ENCODE assay signal across 23 cellular contexts in the genomic region with DNA sequence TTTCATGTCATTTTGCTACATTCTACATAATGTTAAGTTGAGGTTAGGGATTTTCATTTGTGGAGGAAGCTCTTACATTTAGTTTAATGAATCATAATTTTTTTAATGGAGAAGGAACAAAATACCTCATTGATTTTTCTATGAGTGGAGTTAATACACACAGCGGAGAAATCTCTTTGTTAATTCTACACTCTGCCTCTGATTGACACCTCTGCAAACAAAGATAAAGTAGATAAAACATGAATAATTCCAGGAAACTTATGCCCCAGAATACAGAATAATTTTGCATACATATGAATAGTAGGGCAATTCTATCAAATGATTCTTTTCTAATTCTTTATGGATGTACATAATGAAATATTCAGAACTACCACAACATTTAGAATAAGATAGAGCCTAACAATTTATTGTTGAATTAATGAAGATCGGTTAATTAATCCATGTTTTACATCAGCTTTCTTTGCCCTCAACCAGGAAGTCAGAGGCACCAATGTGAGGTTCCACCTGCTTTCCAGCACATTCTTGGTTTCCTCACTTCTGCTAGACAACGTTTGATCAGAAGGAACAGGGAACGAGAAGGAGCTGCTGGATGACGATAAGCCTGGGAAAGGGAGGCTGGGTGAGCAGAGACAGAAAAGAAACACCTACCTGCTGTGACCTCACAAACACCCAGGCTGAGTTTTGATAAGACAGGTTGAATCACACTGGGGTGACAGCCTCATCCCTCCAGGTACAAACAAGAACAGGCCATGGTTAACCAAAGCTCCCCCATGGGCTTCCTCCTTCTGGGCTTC. TPM values are rescaled to one million over a fixed set of nuclear protein-coding genes. Genes with fewer than 3 reads are reported as not detected.
A peak's percentile ranks its signal among the peaks of the same experiment; 100 is the strongest.
DNase-seq lines count a peak whose midpoint lies in the region; ATAC-seq, FAIRE-seq and TF ChIP-seq lines count a peak whose summit lies in the region.
"Had no signal": no experiment of that assay in that cellular context is flagged by ENCODE, and none has a peak within 500 bp of the region (broad histone marks: within the 10 kb centered on the region; RNA-seq: fewer than 3 reads in every experiment).

No MANE protein-coding gene starts in this region.

- TF ChIP-seq RAD21 in K562 (CRISPR knock-in tag; conservative IDR thresholded peaks at IDR 0.05 in 1 of 2, IDR thresholded peaks at IDR 0.05 in 1 of 2) = no peak

- H3K27me3 ChIP-seq in K562 (ENCODE audit: control insufficient read depth in 2 of 2, insufficient read depth in 2 of 2, low read length in 2 of 2) (peaks cover 5 to 6% of the 10 kb centered on the region in 2 experiments; a peak in 4 of 5 replicates), pancreas (no peaks in the 10 kb centered on the region), brain microvascular endothelial cell (replicated peaks) (no peaks in the 10 kb centered on the region)
- H3K27me3 ChIP-seq: BE2C; BLaER1 treated with 17β-estradiol and CSF1 and Interleukin-3, amounts not matched to agents 10 nM and 100 nM had no signal

- no TSS peak for BruUV-seq in K562 (replicated peaks; lab: Mats Ljungman, UMichigan)

- H3K4me3 ChIP-seq in K562 (no peak overlapping the region), pancreas (no peak overlapping the region), brain microvascular endothelial cell (ENCODE audit: low read depth, low read length) (no peak overlapping the region)
- H3K4me3 ChIP-seq: A549; BLaER1 treated with 17β-estradiol and CSF1 and Interleukin-3, amounts not matched to agents 10 nM and 100 nM; GM23338 had no signal

- in situ Hi-C loops in K562 (cut with MboI) = no loop called here
- in situ Hi-C loops in brain microvascular endothelial cell (cut with HindIII; ENCODE audit: low pct_ligation_motif_present, low sequenced_read_pairs) = no loop called here

- no peak for TF ChIP-seq POLR2A in GM12891 (IDR thresholded peaks at IDR 0.05; ENCODE audit: low read depth, low read length)
- TF ChIP-seq POLR2A in K562 (conservative IDR thresholded peaks at IDR 0.05) = no peak

- H3K36me3 ChIP-seq in K562 (ENCODE audit: control insufficient read depth, insufficient read depth, low read length) = no peaks in the 10 kb centered on the region
- no peaks in the 10 kb centered on the region for H3K36me3 ChIP-seq in pancreas
- H3K36me3 ChIP-seq in brain microvascular endothelial cell (replicated peaks) = no peaks in the 10 kb centered on the region
- H3K36me3 ChIP-seq: BE2C; BLaER1 treated with 17β-estradiol and CSF1 and Interleukin-3, amounts not matched to agents 10 nM and 100 nM had no signal

- no peaks in the 10 kb centered on the region for H3K79me2 ChIP-seq in K562 (ENCODE audit: control insufficient read depth, insufficient read depth, low read length)

- POLR2A ChIA-PET in K562 (lab: Yijun Ruan, JAX) = interaction anchor here (1.1 kb wide), 1 partner anchor 10 kb away, joined by 3 read pairs; no protein-coding TSS in a partner anchor

- no peak for DNase-seq in GM12891 (ENCODE audit: insufficient read length, low spot score)
- no peak for DNase-seq in K562 (ENCODE audit: extremely low read depth in 1 of 4, low spot score in 3 of 4)
- no peak for DNase-seq in pancreas
- no peak for DNase-seq in brain microvascular endothelial cell
- DNase-seq in posterior cingulate gyrus = no peak
- DNase-seq in activated T-cell treated with anti-CD3 and anti-CD28 coated beads for 4 hours = no peak
- DNase-seq: 8988T; ACHN; AML-193; BE2C; CD4-positive, alpha-beta T cell; CD8-positive, alpha-beta memory T cell; DMS53; DND-41; H9 had no signal

- WGBS in K562 (ENCODE audit: insufficient coverage, low coverage, missing lambda C conversion rate) = 8% methylated on average over 5 of the region's 5 CpGs
- 37 to 39% methylated on average over 5 of the region's 5 CpGs for WGBS in pancreas, 2 donors

- no peak overlapping the region for H3K4me2 ChIP-seq in K562 (ENCODE audit: insufficient read depth, low read length)
- H3K4me2 ChIP-seq: A549; BLaER1 treated with 17β-estradiol and CSF1 and Interleukin-3, amounts not matched to agents 10 nM and 100 nM; GM23338 had no signal

- TF ChIP-seq CTCF in K562 (IDR thresholded peaks at IDR 0.05 in 2 of 3, conservative IDR thresholded peaks at IDR 0.05 in 1 of 3; ENCODE audit: insufficient read depth in 2 of 3, low read depth in 1 of 3, low read length in 3 of 3) (no peak), pancreas (IDR thresholded peaks at IDR 0.05) (no peak), brain microvascular endothelial cell (IDR thresholded peaks at IDR 0.05; ENCODE audit: low read depth, low read length, missing control alignments) (no peak)

- no peak for TF ChIP-seq EP300 in K562 (IDR thresholded peaks at IDR 0.05; ENCODE audit: low read length)

- FAIRE-seq in GM12891 (lab: Jason Lieb, UNC) (peak; percentile 28), K562 (lab: Jason Lieb, UNC) (peak; percentile 29), pancreas (lab: Jason Lieb, UNC) (no peak)
- FAIRE-seq: A549, G401.6, GM18507 had no signal

- CTCF ChIA-PET in K562 (lab: Yijun Ruan, JAX; ENCODE audit: low intra/inter-chr PET ratio) = no interaction called here

- no peak overlapping the region for H2AFZ ChIP-seq in K562 (ENCODE audit: low read depth, low read length)
- H2AFZ ChIP-seq: GM23338 had no signal

- ATAC-seq in K562 = no peak
- ATAC-seq in pancreas = peak in 3 of 4 donors; percentile 63 to 86 (median 85)
- ATAC-seq: A549, GM23338, HCT116 had no signal

- intact Hi-C loops in K562 (cut with micrococcal nuclease) = no loop called here
- intact Hi-C loops in pancreas (cut with DNase I) = no loop called here
- intact Hi-C loops in posterior cingulate gyrus (cut with DNase I) = no loop called here

- H4K20me1 ChIP-seq in K562 (replicated peaks; ENCODE audit: control insufficient read depth, insufficient read depth, low read length) = no peaks in the 10 kb centered on the region
- H4K20me1 ChIP-seq: BLaER1 treated with 17β-estradiol and CSF1 and Interleukin-3, amounts not matched to agents 10 nM and 100 nM had no signal

- H3K9ac ChIP-seq in K562 (ENCODE audit: insufficient read depth in 1 of 2, low read depth in 2 of 2, low read length in 2 of 2) = no peak overlapping the region
- H3K9ac ChIP-seq: BLaER1 treated with 17β-estradiol and CSF1 and Interleukin-3, amounts not matched to agents 10 nM and 100 nM had no signal

- H3K9me3 ChIP-seq in K562 (replicated peaks; ENCODE audit: control insufficient read depth, insufficient read depth, low read depth, low read length) (no peaks in the 10 kb centered on the region), pancreas (no peaks in the 10 kb centered on the region)
- H3K9me3 ChIP-seq: A549; BE2C; BLaER1 treated with 17β-estradiol and CSF1 and Interleukin-3, amounts not matched to agents 10 nM and 100 nM had no signal

- H3K9me1 ChIP-seq in K562 (ENCODE audit: control insufficient read depth, insufficient read depth, low read length) = no peaks in the 10 kb centered on the region

- H3K4me1 ChIP-seq in K562 (replicated peaks in 1 of 2; ENCODE audit: control insufficient read depth in 2 of 2, insufficient read depth in 2 of 2, low read length in 2 of 2) (no peaks in the 10 kb centered on the region), pancreas (peaks cover 0 to 4% (median 4%) of the 10 kb centered on the region in 3 donors)
- H3K4me1 ChIP-seq: A549, BE2C had no signal

- H3K27ac ChIP-seq in K562 (ENCODE audit: extremely low read depth, low read depth, low read length) (no peak overlapping the region), pancreas (peak overlapping the region in 1 of 4 donors; percentile 23), brain microvascular endothelial cell (no peak overlapping the region)
- H3K27ac ChIP-seq: A549; BLaER1 treated with 17β-estradiol and CSF1 and Interleukin-3, amounts not matched to agents 10 nM and 100 nM had no signal

RNA-seq across cellular contexts. Expression of gene OR2H1, which starts 4.3 kb away (rescaled TPM):
- polyA plus RNA-seq in GM12891 (2012; ENCODE audit: low read depth, missing spikeins) = not detected
- total RNA-seq in K562 (2011; cell fraction: chromatin; rRNA removed; ENCODE audit: low replicate concordance) = not detected in 2 replicates
- not detected in 2 replicates for total RNA-seq in K562 (2011; cell fraction: nucleolus; rRNA removed)
- not detected in 2 replicates for total RNA-seq in K562 (2011; cell fraction: nucleoplasm; rRNA removed)
- not detected in 2 replicates for total RNA-seq in K562 (2014; rRNA removed)
- not detected in 2 replicates for total RNA-seq in K562 (2014; rRNA removed; fragmentation: Illumina TruSeq; extraction: Trizol)
- total RNA-seq in K562 (2015; rRNA removed; fragmentation: Illumina TruSeq; extraction: Trizol) = not detected in 2 replicates
- not detected in 2 replicates for total RNA-seq in K562 (2021)
- polyA plus RNA-seq in K562 (2011; rRNA removed) = not detected in 2 replicates
- polyA plus RNA-seq in K562 (2011; cell fraction: cytosol; rRNA removed) = not detected in 2 replicates
- polyA plus RNA-seq in K562 (2011; cell fraction: nucleus; rRNA removed) = 0.10 and 0.20 TPM in 2 replicates
- polyA plus RNA-seq in K562 (2012) = not detected in 2 replicates
- not detected in 2 replicates for polyA plus RNA-seq in K562 (2014; fragmentation: Illumina TruSeq; extraction: Trizol)
- not detected for polyA plus RNA-seq in K562 (2014; fragmentation: Nextera tagmentation; extraction: Ambion mirVana)
- polyA plus RNA-seq in K562 (2014; rRNA removed) = not detected in 2 replicates
- not detected in 2 replicates for polyA minus RNA-seq in K562 (2011; rRNA and poly(A)+ RNA removed)
- not detected in 2 replicates for polyA minus RNA-seq in K562 (2011; cell fraction: cytosol; rRNA and poly(A)+ RNA removed)
- polyA minus RNA-seq in K562 (2011; cell fraction: nucleus; rRNA and poly(A)+ RNA removed) = not detected in 2 replicates
- not detected for total RNA-seq in pancreas
- polyA plus RNA-seq in pancreas = not detected
- total RNA-seq: CD4-positive, alpha-beta T cell; CD8-positive, alpha-beta memory T cell; GM23338; H4; H9 had no signal
- polyA plus RNA-seq: A549; CD14-positive monocyte; CD8-positive, alpha-beta memory T cell; GM23338 had no signal

RNA-seq across cellular contexts. Expression of gene OR11A1, which starts 4.3 kb away (rescaled TPM):
- polyA plus RNA-seq in GM12891 (2012; ENCODE audit: low read depth, missing spikeins) = not detected
- total RNA-seq in K562 (2011; cell fraction: chromatin; rRNA removed; ENCODE audit: low replicate concordance) = not detected in 2 replicates
- total RNA-seq in K562 (2011; cell fraction: nucleolus; rRNA removed) = not detected in 2 replicates
- total RNA-seq in K562 (2011; cell fraction: nucleoplasm; rRNA removed) = not detected in 2 replicates
- total RNA-seq in K562 (2014; rRNA removed) (not detected in 2 replicates), K562 (2014; rRNA removed; fragmentation: Illumina TruSeq; extraction: Trizol) (not detected in 2 replicates), K562 (2015; rRNA removed; fragmentation: Illumina TruSeq; extraction: Trizol) (not detected in 2 replicates), K562 (2021) (not detected in 2 replicates), pancreas (not detected)
- polyA plus RNA-seq in K562 (2011; rRNA removed) (not detected in 2 replicates), K562 (2014; fragmentation: Illumina TruSeq; extraction: Trizol) (not detected in 2 replicates), K562 (2014; fragmentation: Nextera tagmentation; extraction: Ambion mirVana) (not detected), K562 (2014; rRNA removed) (not detected in 2 replicates), pancreas (not detected)
- polyA plus RNA-seq in K562 (2011; cell fraction: cytosol; rRNA removed) = not detected in 2 replicates
- polyA plus RNA-seq in K562 (2011; cell fraction: nucleus; rRNA removed) = not detected in 2 replicates
- polyA plus RNA-seq in K562 (2012) = not detected in 2 replicates
- not detected in 2 replicates for polyA minus RNA-seq in K562 (2011; rRNA and poly(A)+ RNA removed)
- polyA minus RNA-seq in K562 (2011; cell fraction: cytosol; rRNA and poly(A)+ RNA removed) = not detected in 2 replicates
- not detected in 2 replicates for polyA minus RNA-seq in K562 (2011; cell fraction: nucleus; rRNA and poly(A)+ RNA removed)
- total RNA-seq: CD4-positive, alpha-beta T cell; CD8-positive, alpha-beta memory T cell; GM23338; H4; H9 had no signal
- polyA plus RNA-seq: A549; CD14-positive monocyte; CD8-positive, alpha-beta memory T cell; GM23338 had no signal

RNA-seq across cellular contexts. Expression of gene OR10C1, which starts 22.1 kb away (rescaled TPM):
- polyA plus RNA-seq in GM12891 (2012; ENCODE audit: low read depth, missing spikeins) = not detected
- not detected in 2 replicates for total RNA-seq in K562 (2011; cell fraction: chromatin; rRNA removed; ENCODE audit: low replicate concordance)
- total RNA-seq in K562 (2011; cell fraction: nucleolus; rRNA removed) = not detected in 2 replicates
- total RNA-seq in K562 (2011; cell fraction: nucleoplasm; rRNA removed) = not detected in 2 replicates
- total RNA-seq in K562 (2014; rRNA removed) = not detected in 2 replicates
- not detected in 2 replicates for total RNA-seq in K562 (2014; rRNA removed; fragmentation: Illumina TruSeq; extraction: Trizol)
- total RNA-seq in K562 (2015; rRNA removed; fragmentation: Illumina TruSeq; extraction: Trizol) = not detected in 2 replicates
- total RNA-seq in K562 (2021) = not detected in 2 replicates
- polyA plus RNA-seq in K562 (2011; rRNA removed) = not detected in 2 replicates
- not detected in 2 replicates for polyA plus RNA-seq in K562 (2011; cell fraction: cytosol; rRNA removed)
- not detected in 2 replicates for polyA plus RNA-seq in K562 (2011; cell fraction: nucleus; rRNA removed)
- not detected in 2 replicates for polyA plus RNA-seq in K562 (2012)
- polyA plus RNA-seq in K562 (2014; fragmentation: Illumina TruSeq; extraction: Trizol) = not detected in 2 replicates
- polyA plus RNA-seq in K562 (2014; fragmentation: Nextera tagmentation; extraction: Ambion mirVana) = not detected
- not detected in 2 replicates for polyA plus RNA-seq in K562 (2014; rRNA removed)
- 0.28 TPM in 1 of 2 replicates, not detected in the other for polyA minus RNA-seq in K562 (2011; rRNA and poly(A)+ RNA removed)
- not detected in 2 replicates for polyA minus RNA-seq in K562 (2011; cell fraction: cytosol; rRNA and poly(A)+ RNA removed)
- not detected in 2 replicates for polyA minus RNA-seq in K562 (2011; cell fraction: nucleus; rRNA and poly(A)+ RNA removed)
- total RNA-seq in pancreas = not detected
- not detected for polyA plus RNA-seq in pancreas
- total RNA-seq: CD4-positive, alpha-beta T cell; CD8-positive, alpha-beta memory T cell; GM23338; H4; H9 had no signal
- polyA plus RNA-seq: A549; CD14-positive monocyte; CD8-positive, alpha-beta memory T cell; GM23338 had no signal

RNA-seq across cellular contexts. Expression of gene MAS1L, which starts 26.5 kb away (rescaled TPM):
- polyA plus RNA-seq in GM12891 (2012; ENCODE audit: low read depth, missing spikeins) = not detected
- total RNA-seq in K562 (2011; cell fraction: chromatin; rRNA removed; ENCODE audit: low replicate concordance) = not detected in 2 replicates
- not detected in 2 replicates for total RNA-seq in K562 (2011; cell fraction: nucleolus; rRNA removed)
- total RNA-seq in K562 (2011; cell fraction: nucleoplasm; rRNA removed) = not detected in 2 replicates
- total RNA-seq in K562 (2014; rRNA removed) (not detected in 2 replicates), K562 (2014; rRNA removed; fragmentation: Illumina TruSeq; extraction: Trizol) (not detected in 2 replicates), K562 (2015; rRNA removed; fragmentation: Illumina TruSeq; extraction: Trizol) (not detected in 2 replicates), K562 (2021) (not detected in 2 replicates), pancreas (not detected)
- polyA plus RNA-seq in K562 (2011; rRNA removed) (not detected in 2 replicates), K562 (2014; fragmentation: Illumina TruSeq; extraction: Trizol) (not detected in 2 replicates), K562 (2014; fragmentation: Nextera tagmentation; extraction: Ambion mirVana) (not detected), K562 (2014; rRNA removed) (not detected in 2 replicates), pancreas (not detected)
- polyA plus RNA-seq in K562 (2011; cell fraction: cytosol; rRNA removed) = not detected in 2 replicates
- polyA plus RNA-seq in K562 (2011; cell fraction: nucleus; rRNA removed) = not detected in 2 replicates
- polyA plus RNA-seq in K562 (2012) = 0.09 and 0.10 TPM in 2 replicates
- polyA minus RNA-seq in K562 (2011; rRNA and poly(A)+ RNA removed) = not detected in 2 replicates
- polyA minus RNA-seq in K562 (2011; cell fraction: cytosol; rRNA and poly(A)+ RNA removed) = not detected in 2 replicates
- not detected in 2 replicates for polyA minus RNA-seq in K562 (2011; cell fraction: nucleus; rRNA and poly(A)+ RNA removed)
- total RNA-seq: CD4-positive, alpha-beta T cell; CD8-positive, alpha-beta memory T cell; GM23338; H4; H9 had no signal
- polyA plus RNA-seq: A549; CD14-positive monocyte; CD8-positive, alpha-beta memory T cell; GM23338 had no signal

RNA-seq across cellular contexts. Expression of gene OR12D1, which starts 46.5 kb away (rescaled TPM):
- not detected for polyA plus RNA-seq in GM12891 (2012; ENCODE audit: low read depth, missing spikeins)
- total RNA-seq in K562 (2011; cell fraction: chromatin; rRNA removed; ENCODE audit: low replicate concordance) = not detected in 2 replicates
- not detected in 2 replicates for total RNA-seq in K562 (2011; cell fraction: nucleolus; rRNA removed)
- not detected in 2 replicates for total RNA-seq in K562 (2011; cell fraction: nucleoplasm; rRNA removed)
- total RNA-seq in K562 (2014; rRNA removed) (not detected in 2 replicates), K562 (2014; rRNA removed; fragmentation: Illumina TruSeq; extraction: Trizol) (not detected in 2 replicates), K562 (2015; rRNA removed; fragmentation: Illumina TruSeq; extraction: Trizol) (not detected in 2 replicates), K562 (2021) (not detected in 2 replicates), pancreas (not detected)
- polyA plus RNA-seq in K562 (2011; rRNA removed) (not detected in 2 replicates), K562 (2014; fragmentation: Illumina TruSeq; extraction: Trizol) (not detected in 2 replicates), K562 (2014; fragmentation: Nextera tagmentation; extraction: Ambion mirVana) (not detected), K562 (2014; rRNA removed) (not detected in 2 replicates), pancreas (not detected)
- polyA plus RNA-seq in K562 (2011; cell fraction: cytosol; rRNA removed) = not detected in 2 replicates
- 0.08 TPM in 1 of 2 replicates, not detected in the other for polyA plus RNA-seq in K562 (2011; cell fraction: nucleus; rRNA removed)
- not detected in 2 replicates for polyA plus RNA-seq in K562 (2012)
- polyA minus RNA-seq in K562 (2011; rRNA and poly(A)+ RNA removed) = not detected in 2 replicates
- polyA minus RNA-seq in K562 (2011; cell fraction: cytosol; rRNA and poly(A)+ RNA removed) = not detected in 2 replicates
- polyA minus RNA-seq in K562 (2011; cell fraction: nucleus; rRNA and poly(A)+ RNA removed) = not detected in 2 replicates
- total RNA-seq: CD4-positive, alpha-beta T cell; CD8-positive, alpha-beta memory T cell; GM23338; H4; H9 had no signal
- polyA plus RNA-seq: A549; CD14-positive monocyte; CD8-positive, alpha-beta memory T cell; GM23338 had no signal
